ENCODE assay signal across 1 cellular context in the genomic region with DNA sequence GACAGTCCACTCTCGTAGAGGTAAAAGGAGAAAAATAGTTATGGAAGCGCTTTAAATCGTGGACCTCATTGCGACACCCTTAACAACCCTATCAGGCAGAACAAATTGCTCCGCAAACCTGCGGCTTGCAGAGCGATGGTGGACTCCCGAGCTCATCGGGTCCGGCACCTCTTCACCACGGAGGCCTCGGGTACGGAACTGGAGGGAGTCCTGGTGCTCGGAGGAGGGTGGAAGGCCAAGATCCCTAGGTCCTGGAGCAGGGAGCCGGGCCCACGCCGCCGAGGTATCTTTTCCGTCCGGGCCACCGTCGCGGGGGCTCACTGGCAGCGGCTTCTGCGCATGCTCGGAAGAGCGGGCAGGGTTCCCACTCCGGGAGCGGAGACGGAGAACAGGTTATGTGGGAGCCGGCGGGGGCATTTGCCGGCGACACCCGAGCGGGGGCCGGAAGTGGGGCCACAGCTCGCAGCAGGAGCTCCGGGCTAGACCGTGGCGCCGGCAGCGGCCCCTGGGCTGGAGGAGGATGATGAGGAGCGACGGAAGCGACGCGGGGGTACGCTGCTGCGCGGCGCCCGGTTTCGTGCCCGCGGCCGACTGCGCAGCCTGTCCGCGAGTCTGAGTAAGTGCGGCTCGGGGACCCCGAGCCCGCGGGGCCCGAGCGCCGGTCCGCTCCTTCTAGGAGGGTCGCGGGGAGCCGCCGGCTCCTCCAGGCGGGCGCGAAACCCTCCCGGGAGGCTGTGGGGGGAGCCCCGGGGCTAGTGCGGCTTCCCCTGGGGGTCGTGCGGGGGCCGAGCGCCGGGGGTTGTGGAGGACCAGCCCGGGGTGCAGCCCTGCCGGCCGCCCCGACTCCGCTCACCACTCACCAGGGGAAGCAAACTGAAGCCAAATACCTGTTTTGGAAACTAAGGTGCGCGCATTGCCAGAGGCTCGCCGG.
TF ChIP-seq lines count a peak whose summit lies in the region.

Gene ABHD13, plus strand, starts transcription at position 349 of the 931 bp plus-strand sequence. CDS start 10,827 bp downstream, outside the sequence.

TF ChIP-seq in HEK293, 187 proteins besides CTCF, POLR2A, EP300 and RAD21 (continued from another document and continues in another):
- TF ChIP-seq WT1 (tag by site-specific recombination; IDR thresholded peaks at IDR 0.05): no peak
- TF ChIP-seq ZNF23 (tag by site-specific recombination; IDR thresholded peaks at IDR 0.05; ENCODE audit: borderline replicate concordance): no peak
- TF ChIP-seq, protein P1, sequence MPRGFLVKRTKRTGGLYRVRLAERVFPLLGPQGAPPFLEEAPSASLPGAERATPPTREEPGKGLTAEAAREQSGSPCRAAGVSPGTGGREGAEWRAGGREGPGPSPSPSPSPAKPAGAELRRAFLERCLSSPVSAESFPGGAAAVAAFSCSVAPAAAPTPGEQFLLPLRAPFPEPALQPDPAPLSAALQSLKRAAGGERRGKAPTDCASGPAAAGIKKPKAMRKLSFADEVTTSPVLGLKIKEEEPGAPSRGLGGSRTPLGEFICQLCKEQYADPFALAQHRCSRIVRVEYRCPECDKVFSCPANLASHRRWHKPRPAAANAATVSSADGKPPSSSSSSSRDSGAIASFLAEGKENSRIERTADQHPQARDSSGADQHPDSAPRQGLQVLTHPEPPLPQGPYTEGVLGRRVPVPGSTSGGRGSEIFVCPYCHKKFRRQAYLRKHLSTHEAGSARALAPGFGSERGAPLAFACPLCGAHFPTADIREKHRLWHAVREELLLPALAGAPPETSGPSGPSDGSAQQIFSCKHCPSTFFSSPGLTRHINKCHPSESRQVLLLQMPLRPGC (tag by site-specific recombination; IDR thresholded peaks at IDR 0.05): peak; percentile 55
- no peak for TF ChIP-seq ZNF585B (tag by site-specific recombination; IDR thresholded peaks at IDR 0.05)
- peak; percentile 73 for TF ChIP-seq GLIS2 (tag by site-specific recombination; IDR thresholded peaks at IDR 0.05)
- TF ChIP-seq ZNF76 (tag by site-specific recombination; IDR thresholded peaks at IDR 0.05; ENCODE audit: borderline replicate concordance, low read depth): peak; percentile 71
- TF ChIP-seq, protein P2, sequence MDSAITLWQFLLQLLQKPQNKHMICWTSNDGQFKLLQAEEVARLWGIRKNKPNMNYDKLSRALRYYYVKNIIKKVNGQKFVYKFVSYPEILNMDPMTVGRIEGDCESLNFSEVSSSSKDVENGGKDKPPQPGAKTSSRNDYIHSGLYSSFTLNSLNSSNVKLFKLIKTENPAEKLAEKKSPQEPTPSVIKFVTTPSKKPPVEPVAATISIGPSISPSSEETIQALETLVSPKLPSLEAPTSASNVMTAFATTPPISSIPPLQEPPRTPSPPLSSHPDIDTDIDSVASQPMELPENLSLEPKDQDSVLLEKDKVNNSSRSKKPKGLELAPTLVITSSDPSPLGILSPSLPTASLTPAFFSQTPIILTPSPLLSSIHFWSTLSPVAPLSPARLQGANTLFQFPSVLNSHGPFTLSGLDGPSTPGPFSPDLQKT (IDR thresholded peaks at IDR 0.05; ENCODE audit: borderline replicate concordance, low read depth, low read length): no peak
- TF ChIP-seq ZNF610 (tag by site-specific recombination; IDR thresholded peaks at IDR 0.05; ENCODE audit: borderline replicate concordance): peak; percentile 94
- peak; percentile 41; the same call in 1 of the 2 replicates for TF ChIP-seq ZNF202 (tag by site-specific recombination; IDR thresholded peaks at IDR 0.05; ENCODE audit: borderline replicate concordance)
- TF ChIP-seq GLIS1 (tag by site-specific recombination; IDR thresholded peaks at IDR 0.05): 0 out of 2 replicates have a peak, but pooled peaks have one; percentile 27
- TF ChIP-seq ZBTB8A (tag by site-specific recombination; IDR thresholded peaks at IDR 0.05): peak; percentile 67
- peak; percentile 75 for TF ChIP-seq IKZF3 (tag by site-specific recombination; IDR thresholded peaks at IDR 0.05)
- TF ChIP-seq ZBTB48 (tag by site-specific recombination; IDR thresholded peaks at IDR 0.05): peak; percentile 95
- no peak for TF ChIP-seq RBAK (tag by site-specific recombination; IDR thresholded peaks at IDR 0.05)
- no peak for TF ChIP-seq ZNF398 (tag by site-specific recombination; IDR thresholded peaks at IDR 0.05)
- no peak for TF ChIP-seq ZNF707 (tag by site-specific recombination; IDR thresholded peaks at IDR 0.05)
- TF ChIP-seq ZNF571 (tag by site-specific recombination; IDR thresholded peaks at IDR 0.05): no peak
- peak; percentile 86 for TF ChIP-seq ZNF223 (tag by site-specific recombination; IDR thresholded peaks at IDR 0.05)
- TF ChIP-seq ZBTB20 (tag by site-specific recombination; IDR thresholded peaks at IDR 0.05): peak; percentile 62; the same call in 1 of the 2 replicates
- peak; percentile 73; the same call in 1 of the 2 replicates for TF ChIP-seq ZNF2 (tag by site-specific recombination; IDR thresholded peaks at IDR 0.05)
- peak; percentile 57 for TF ChIP-seq REST (tag by site-specific recombination; IDR thresholded peaks at IDR 0.05)
- TF ChIP-seq ZFHX2 (tag by site-specific recombination; conservative IDR thresholded peaks at IDR 0.05): peak; percentile 74
- peak; percentile 65 for TF ChIP-seq ZNF639 (tag by site-specific recombination; IDR thresholded peaks at IDR 0.05)
- no peak for TF ChIP-seq ZNF626 (tag by site-specific recombination; IDR thresholded peaks at IDR 0.05)
- peak; percentile 72 for TF ChIP-seq OSR2 (tag by site-specific recombination; IDR thresholded peaks at IDR 0.05)
- TF ChIP-seq SP2 (tag by site-specific recombination; IDR thresholded peaks at IDR 0.05): no peak
- TF ChIP-seq ZBTB21 (tag by site-specific recombination; IDR thresholded peaks at IDR 0.05): 0 out of 2 replicates have a peak, but pooled peaks have one; percentile 26
- TF ChIP-seq ZNF600 (tag by site-specific recombination; IDR thresholded peaks at IDR 0.05): peak; percentile 96
- TF ChIP-seq ZNF324 (tag by site-specific recombination; IDR thresholded peaks at IDR 0.05): peak; percentile 93
- peak; percentile 56; the same call in 1 of the 2 replicates for TF ChIP-seq YY1 (tag by site-specific recombination; IDR thresholded peaks at IDR 0.05)
- peak; percentile 61; the same call in 1 of the 2 replicates for TF ChIP-seq EGR2 (tag by site-specific recombination; IDR thresholded peaks at IDR 0.05; ENCODE audit: low read depth)
- TF ChIP-seq ZNF561 (tag by site-specific recombination; IDR thresholded peaks at IDR 0.05; ENCODE audit: borderline replicate concordance): peak; percentile 95
- TF ChIP-seq ZFP37 (tag by site-specific recombination; IDR thresholded peaks at IDR 0.05): peak; percentile 92; the same call in 1 of the 2 replicates
- TF ChIP-seq, protein P3, sequence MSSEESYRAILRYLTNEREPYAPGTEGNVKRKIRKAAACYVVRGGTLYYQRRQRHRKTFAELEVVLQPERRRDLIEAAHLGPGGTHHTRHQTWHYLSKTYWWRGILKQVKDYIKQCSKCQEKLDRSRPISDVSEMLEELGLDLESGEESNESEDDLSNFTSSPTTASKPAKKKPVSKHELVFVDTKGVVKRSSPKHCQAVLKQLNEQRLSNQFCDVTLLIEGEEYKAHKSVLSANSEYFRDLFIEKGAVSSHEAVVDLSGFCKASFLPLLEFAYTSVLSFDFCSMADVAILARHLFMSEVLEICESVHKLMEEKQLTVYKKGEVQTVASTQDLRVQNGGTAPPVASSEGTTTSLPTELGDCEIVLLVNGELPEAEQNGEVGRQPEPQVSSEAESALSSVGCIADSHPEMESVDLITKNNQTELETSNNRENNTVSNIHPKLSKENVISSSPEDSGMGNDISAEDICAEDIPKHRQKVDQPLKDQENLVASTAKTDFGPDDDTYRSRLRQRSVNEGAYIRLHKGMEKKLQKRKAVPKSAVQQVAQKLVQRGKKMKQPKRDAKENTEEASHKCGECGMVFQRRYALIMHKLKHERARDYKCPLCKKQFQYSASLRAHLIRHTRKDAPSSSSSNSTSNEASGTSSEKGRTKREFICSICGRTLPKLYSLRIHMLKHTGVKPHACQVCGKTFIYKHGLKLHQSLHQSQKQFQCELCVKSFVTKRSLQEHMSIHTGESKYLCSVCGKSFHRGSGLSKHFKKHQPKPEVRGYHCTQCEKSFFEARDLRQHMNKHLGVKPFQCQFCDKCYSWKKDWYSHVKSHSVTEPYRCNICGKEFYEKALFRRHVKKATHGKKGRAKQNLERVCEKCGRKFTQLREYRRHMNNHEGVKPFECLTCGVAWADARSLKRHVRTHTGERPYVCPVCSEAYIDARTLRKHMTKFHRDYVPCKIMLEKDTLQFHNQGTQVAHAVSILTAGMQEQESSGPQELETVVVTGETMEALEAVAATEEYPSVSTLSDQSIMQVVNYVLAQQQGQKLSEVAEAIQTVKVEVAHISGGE (tag by site-specific recombination; conservative IDR thresholded peaks at IDR 0.05; ENCODE audit: low read depth): peak; percentile 99
- TF ChIP-seq GLI4 (tag by site-specific recombination; IDR thresholded peaks at IDR 0.05): peak; percentile 57
- TF ChIP-seq SCRT2 (tag by site-specific recombination; IDR thresholded peaks at IDR 0.05): peak; percentile 86
- peak; percentile 25 for TF ChIP-seq ZNF341 (tag by site-specific recombination; IDR thresholded peaks at IDR 0.05; ENCODE audit: low read depth)
- TF ChIP-seq ZNF423 (tag by site-specific recombination; IDR thresholded peaks at IDR 0.05): peak; percentile 49; the same call in 1 of the 2 replicates
- TF ChIP-seq, protein P4, sequence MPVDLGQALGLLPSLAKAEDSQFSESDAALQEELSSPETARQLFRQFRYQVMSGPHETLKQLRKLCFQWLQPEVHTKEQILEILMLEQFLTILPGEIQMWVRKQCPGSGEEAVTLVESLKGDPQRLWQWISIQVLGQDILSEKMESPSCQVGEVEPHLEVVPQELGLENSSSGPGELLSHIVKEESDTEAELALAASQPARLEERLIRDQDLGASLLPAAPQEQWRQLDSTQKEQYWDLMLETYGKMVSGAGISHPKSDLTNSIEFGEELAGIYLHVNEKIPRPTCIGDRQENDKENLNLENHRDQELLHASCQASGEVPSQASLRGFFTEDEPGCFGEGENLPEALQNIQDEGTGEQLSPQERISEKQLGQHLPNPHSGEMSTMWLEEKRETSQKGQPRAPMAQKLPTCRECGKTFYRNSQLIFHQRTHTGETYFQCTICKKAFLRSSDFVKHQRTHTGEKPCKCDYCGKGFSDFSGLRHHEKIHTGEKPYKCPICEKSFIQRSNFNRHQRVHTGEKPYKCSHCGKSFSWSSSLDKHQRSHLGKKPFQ (tag by site-specific recombination; IDR thresholded peaks at IDR 0.05): peak; percentile 38; the same call in 1 of the 2 replicates
- TF ChIP-seq ZNF24 (tag by site-specific recombination; IDR thresholded peaks at IDR 0.05): peak; percentile 37; the same call in 1 of the 2 replicates
- TF ChIP-seq, protein P5, sequence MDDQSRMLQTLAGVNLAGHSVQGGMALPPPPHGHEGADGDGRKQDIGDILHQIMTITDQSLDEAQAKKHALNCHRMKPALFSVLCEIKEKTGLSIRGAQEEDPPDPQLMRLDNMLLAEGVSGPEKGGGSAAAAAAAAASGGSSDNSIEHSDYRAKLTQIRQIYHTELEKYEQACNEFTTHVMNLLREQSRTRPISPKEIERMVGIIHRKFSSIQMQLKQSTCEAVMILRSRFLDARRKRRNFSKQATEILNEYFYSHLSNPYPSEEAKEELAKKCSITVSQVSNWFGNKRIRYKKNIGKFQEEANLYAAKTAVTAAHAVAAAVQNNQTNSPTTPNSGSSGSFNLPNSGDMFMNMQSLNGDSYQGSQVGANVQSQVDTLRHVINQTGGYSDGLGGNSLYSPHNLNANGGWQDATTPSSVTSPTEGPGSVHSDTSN (CRISPR knock-in tag; IDR thresholded peaks at IDR 0.05): no peak
- no peak for TF ChIP-seq FEZF1 (tag by site-specific recombination; IDR thresholded peaks at IDR 0.05)
- TF ChIP-seq ZNF837 (tag by site-specific recombination; IDR thresholded peaks at IDR 0.05): no peak
